In genomic region chr1:204377800-204378608, GRCh38 we compare ENCODE assay signal across 8 cellular contexts. TPM values are rescaled to one million over a fixed set of nuclear protein-coding genes. Genes with fewer than 3 reads are reported as not detected.
DNase-seq lines count a peak whose midpoint lies in the region; ATAC-seq and TF ChIP-seq lines count a peak whose summit lies in the region.

No MANE protein-coding gene starts in this region.

- H3K4me1 ChIP-seq in CD4-positive, CD25-positive, alpha-beta regulatory T cell (ENCODE audit: control insufficient read depth, insufficient read depth, low read length, poor library complexity, severe bottlenecking) = peaks cover 19% of the 10 kb centered on the region
- no peaks in the 10 kb centered on the region for H3K4me1 ChIP-seq in HEK293 (ENCODE audit: control insufficient read depth, insufficient read depth, low read length)
- peaks cover 0 to 19% (median 6%) of the 10 kb centered on the region in 3 donors for H3K4me1 ChIP-seq in gastroesophageal sphincter
- H3K4me1 ChIP-seq in aorta (ENCODE audit: control insufficient read depth in 1 of 2, insufficient read depth in 2 of 2, low read length in 2 of 2) = no peaks in the 10 kb centered on the region

- H3K9me3 Mint-ChIP-seq in CD4-positive, CD25-positive, alpha-beta regulatory T cell = no peaks in the 10 kb centered on the region
- H3K9me3 Mint-ChIP-seq in activated T-helper 1 cell treated with anti-CD3 and anti-CD28 coated beads, Interleukin-12 subunit alpha, Interleukin-12 subunit beta, Interleukin-2, Interleukin-4 antibody, amounts not matched to agents 30 ng/mL and 10 ng/mL and 1 ng/mL, durations not matched to agents 14 hours and 24 hours and 36 hours = no peaks in the 10 kb centered on the region
- H3K9me3 Mint-ChIP-seq in osteocyte (ENCODE audit: unreplicated experiment) = no peaks in the 10 kb centered on the region

- H3K36me3 ChIP-seq in CD4-positive, CD25-positive, alpha-beta regulatory T cell (ENCODE audit: control insufficient read depth, insufficient read depth, low read length) = no peaks in the 10 kb centered on the region
- H3K36me3 ChIP-seq in HEK293 (ENCODE audit: control insufficient read depth in 2 of 2, insufficient read depth in 1 of 2, low read length in 2 of 2) (no peaks in the 10 kb centered on the region), gastroesophageal sphincter (no peaks in the 10 kb centered on the region), aorta (ENCODE audit: control insufficient read depth in 1 of 2, insufficient read depth in 2 of 2, low read length in 1 of 2) (no peaks in the 10 kb centered on the region)

- no peak for TF ChIP-seq POLR2A in gastroesophageal sphincter (IDR thresholded peaks at IDR 0.05)

- POLR2A ChIA-PET in HEK293 (lab: Yijun Ruan, JAX) = interaction anchor here (0.6 to 1.4 kb wide), 7 partner anchors 9 to 215 kb away, joined by 3 to 8 read pairs (median 4); no protein-coding TSS in a partner anchor

- H3K27ac Mint-ChIP-seq in CD4-positive, CD25-positive, alpha-beta regulatory T cell = peak overlapping the region in 2 of 3 donors; percentile 43 to 70
- H3K27ac Mint-ChIP-seq in activated T-helper 1 cell treated with anti-CD3 and anti-CD28 coated beads, Interleukin-12 subunit alpha, Interleukin-12 subunit beta, Interleukin-2, Interleukin-4 antibody, amounts not matched to agents 30 ng/mL and 10 ng/mL and 1 ng/mL, durations not matched to agents 14 hours and 24 hours and 36 hours = no peak overlapping the region
- H3K27ac Mint-ChIP-seq in osteocyte (ENCODE audit: unreplicated experiment) = no peak overlapping the region

- H3K4me1 Mint-ChIP-seq in CD4-positive, CD25-positive, alpha-beta regulatory T cell = peaks cover 0 to 12% (median 5%) of the 10 kb centered on the region in 4 donors
- H3K4me1 Mint-ChIP-seq in activated T-helper 1 cell treated with anti-CD3 and anti-CD28 coated beads, Interleukin-12 subunit alpha, Interleukin-12 subunit beta, Interleukin-2, Interleukin-4 antibody, amounts not matched to agents 30 ng/mL and 10 ng/mL and 1 ng/mL, durations not matched to agents 14 hours and 24 hours and 36 hours (ENCODE audit: low read depth) = peaks cover 8% of the 10 kb centered on the region
- peaks cover 10% of the 10 kb centered on the region for H3K4me1 Mint-ChIP-seq in osteocyte (ENCODE audit: unreplicated experiment)

- no peaks in the 10 kb centered on the region for H3K36me3 Mint-ChIP-seq in CD4-positive, CD25-positive, alpha-beta regulatory T cell
- no peaks in the 10 kb centered on the region for H3K36me3 Mint-ChIP-seq in activated T-helper 1 cell treated with anti-CD3 and anti-CD28 coated beads, Interleukin-12 subunit alpha, Interleukin-12 subunit beta, Interleukin-2, Interleukin-4 antibody, amounts not matched to agents 30 ng/mL and 10 ng/mL and 1 ng/mL, durations not matched to agents 14 hours and 24 hours and 36 hours (ENCODE audit: low read depth)
- H3K36me3 Mint-ChIP-seq in osteocyte (ENCODE audit: unreplicated experiment) = no peaks in the 10 kb centered on the region

- no peak for TF ChIP-seq EP300 in gastroesophageal sphincter (IDR thresholded peaks at IDR 0.05)

- H3K9me3 ChIP-seq in CD4-positive, CD25-positive, alpha-beta regulatory T cell (ENCODE audit: control insufficient read depth in 2 of 2, low read length in 2 of 2) = no peaks in the 10 kb centered on the region
- H3K9me3 ChIP-seq in HEK293 (ENCODE audit: control insufficient read depth, insufficient read depth, low read depth, low read length) = no peaks in the 10 kb centered on the region
- H3K9me3 ChIP-seq in gastroesophageal sphincter = no peaks in the 10 kb centered on the region
- H3K9me3 ChIP-seq in aorta (ENCODE audit: control insufficient read depth, low read length) = no peaks in the 10 kb centered on the region

- DNase-seq in CD4-positive, CD25-positive, alpha-beta regulatory T cell = peak; percentile 18 to 44 (median 37)
- DNase-seq in NOMO-1 treated with DMSO at 0.1 percent for 48 hours (lab: John Stamatoyannopoulos, UW; ENCODE audit: unreplicated experiment) = peak; percentile 76
- DNase-seq in activated T-helper 1 cell treated with anti-CD3 and anti-CD28 coated beads, Interleukin-12 subunit alpha, Interleukin-12 subunit beta, Interleukin-2, Interleukin-4 antibody, amounts not matched to agents 30 ng/mL and 10 ng/mL and 1 ng/mL, durations not matched to agents 14 hours and 24 hours and 36 hours (ENCODE audit: low spot score) = peak; percentile 25
- DNase-seq in osteocyte (ENCODE audit: extremely low spot score, unreplicated experiment) = peak; percentile 77
- DNase-seq in aorta = no peak

- intact Hi-C loops in activated T-helper 1 cell treated with anti-CD3 and anti-CD28 coated beads, Interleukin-12 subunit alpha, Interleukin-12 subunit beta, Interleukin-2, Interleukin-4 antibody, amounts not matched to agents 30 ng/mL and 10 ng/mL and 1 ng/mL, durations not matched to agents 14 hours and 24 hours and 36 hours (cut with micrococcal nuclease) = loop anchor here (1.0 to 2.0 kb wide), 2 partner anchors 14 to 31 kb away; no protein-coding TSS in a partner anchor
- intact Hi-C loops in aorta (cut with DNase I) = no loop called here

- peak overlapping the region; percentile 51 for H3K4me3 ChIP-seq in CD4-positive, CD25-positive, alpha-beta regulatory T cell (ENCODE audit: low read depth, low read length)
- H3K4me3 ChIP-seq in HEK293 (ENCODE audit: low read depth, low read length) (peak overlapping the region; percentile 26), gastroesophageal sphincter (peak overlapping the region; percentile 7 to 53), aorta (ENCODE audit: low read length in 2 of 2) (peak overlapping the region; percentile 2 to 6)

- no peak for TF ChIP-seq CTCF in HEK293 (tag by site-specific recombination; IDR thresholded peaks at IDR 0.05)
- peak in 1 of 4 experiments; percentile 5 for TF ChIP-seq CTCF in gastroesophageal sphincter (IDR thresholded peaks at IDR 0.05)
- TF ChIP-seq CTCF in osteocyte (IDR thresholded peaks at IDR 0.05) = no peak

- H3K4me3 Mint-ChIP-seq in CD4-positive, CD25-positive, alpha-beta regulatory T cell = peak overlapping the region; percentile 28 to 88 (median 85)
- peak overlapping the region; percentile 82 for H3K4me3 Mint-ChIP-seq in activated T-helper 1 cell treated with anti-CD3 and anti-CD28 coated beads, Interleukin-12 subunit alpha, Interleukin-12 subunit beta, Interleukin-2, Interleukin-4 antibody, amounts not matched to agents 30 ng/mL and 10 ng/mL and 1 ng/mL, durations not matched to agents 14 hours and 24 hours and 36 hours
- H3K4me3 Mint-ChIP-seq in osteocyte (ENCODE audit: unreplicated experiment) = peak overlapping the region; percentile 74

- peak; percentile 50 to 54 for ATAC-seq in CD4-positive, CD25-positive, alpha-beta regulatory T cell (ENCODE audit: low read depth in 2 of 2)
- peak; percentile 44 for ATAC-seq in gastroesophageal sphincter
- no peak for ATAC-seq in aorta (ENCODE audit: low FRiP score)
- ATAC-seq in HG03135 (IDR thresholded peaks at IDR 0.05; ENCODE audit: unreplicated experiment) = no peak

- H3K27me3 Mint-ChIP-seq in CD4-positive, CD25-positive, alpha-beta regulatory T cell = peaks cover 26% of the 10 kb centered on the region
- peaks cover 39% of the 10 kb centered on the region for H3K27me3 Mint-ChIP-seq in activated T-helper 1 cell treated with anti-CD3 and anti-CD28 coated beads, Interleukin-12 subunit alpha, Interleukin-12 subunit beta, Interleukin-2, Interleukin-4 antibody, amounts not matched to agents 30 ng/mL and 10 ng/mL and 1 ng/mL, durations not matched to agents 14 hours and 24 hours and 36 hours (ENCODE audit: insufficient read depth)
- H3K27me3 Mint-ChIP-seq in osteocyte (ENCODE audit: unreplicated experiment) = peaks cover 48% of the 10 kb centered on the region

- H3K27me3 ChIP-seq in CD4-positive, CD25-positive, alpha-beta regulatory T cell (ENCODE audit: control insufficient read depth, insufficient read depth, low read length) = peaks cover 40% of the 10 kb centered on the region
- H3K27me3 ChIP-seq in gastroesophageal sphincter (peaks cover 62% of the 10 kb centered on the region), aorta (ENCODE audit: control insufficient read depth in 1 of 2, insufficient read depth in 2 of 2, low read length in 1 of 2) (no peaks in the 10 kb centered on the region)

- CTCF ChIA-PET in HEK293 (lab: Yijun Ruan, JAX) = interaction anchor here (0.7 to 3.1 kb wide), 9 partner anchors 11 to 215 kb away, joined by 3 to 23 read pairs (median 5); partner anchors contain the start of gene GOLT1A

- 5 to 7% methylated on average over 7 of the region's 54 CpGs for WGBS in gastroesophageal sphincter (ENCODE audit: low coverage in 1 of 2), 2 donors
- 2% methylated on average over 48 to 54 of the region's 54 CpGs for WGBS in aorta, 2 donors

- H3K27ac ChIP-seq in CD4-positive, CD25-positive, alpha-beta regulatory T cell (ENCODE audit: insufficient read depth, low read length, poor library complexity, severe bottlenecking) = no peak overlapping the region
- H3K27ac ChIP-seq in HEK293 (ENCODE audit: extremely low read depth, low read depth, low read length) (no peak overlapping the region; the same call in 1 of the 2 replicates), gastroesophageal sphincter (no peak overlapping the region), aorta (ENCODE audit: low read depth in 1 of 2, low read length in 2 of 2) (no peak overlapping the region)

TF ChIP-seq in HEK293, 187 proteins besides CTCF, POLR2A, EP300 and RAD21 (continues in another document):
- TF ChIP-seq KLF9 (tag by site-specific recombination; IDR thresholded peaks at IDR 0.05; ENCODE audit: low read depth) (no peak; the same call in 1 of the 2 replicates), IKZF3 (tag by site-specific recombination; IDR thresholded peaks at IDR 0.05) (0 out of 2 replicates have a peak, but pooled peaks have one; percentile 47), ZNF600 (tag by site-specific recombination; IDR thresholded peaks at IDR 0.05) (peak; percentile 91)

RNA-seq across cellular contexts. Expression of gene PLEKHA6, which starts 18.3 kb away (rescaled TPM):
- 0.17 TPM for total RNA-seq in CD4-positive, CD25-positive, alpha-beta regulatory T cell
- polyA plus RNA-seq in CD4-positive, CD25-positive, alpha-beta regulatory T cell = not detected
- 0.05 and 0.21 TPM in 2 replicates for total RNA-seq in activated T-helper 1 cell treated with anti-CD3 and anti-CD28 coated beads, Interleukin-12 subunit alpha, Interleukin-12 subunit beta, Interleukin-2, Interleukin-4 antibody, amounts not matched to agents 30 ng/mL and 10 ng/mL and 1 ng/mL, durations not matched to agents 14 hours and 24 hours and 36 hours
- total RNA-seq in gastroesophageal sphincter (10 to 100 TPM in 2 of 4 donors, 1 to 10 TPM in 2; 8.7 to 17.8 (median 11.4) TPM), osteocyte (0.24 and 0.26 TPM in 2 replicates), aorta (10 to 100 TPM in 1 of 2 donors, 1 to 10 TPM in 1; 3.9 to 19.6 TPM)
- 1 to 10 TPM in 1 of 2 donors, under 1 TPM in 1; 0.56 to 6.1 TPM for polyA plus RNA-seq in aorta

RNA-seq across cellular contexts. Expression of gene PPP1R15B, which starts 33.6 kb away (rescaled TPM):
- 239 TPM for total RNA-seq in CD4-positive, CD25-positive, alpha-beta regulatory T cell
- polyA plus RNA-seq in CD4-positive, CD25-positive, alpha-beta regulatory T cell = 10 to 100 TPM; 13.2 to 24.2 (median 21.1) TPM
- total RNA-seq in activated T-helper 1 cell treated with anti-CD3 and anti-CD28 coated beads, Interleukin-12 subunit alpha, Interleukin-12 subunit beta, Interleukin-2, Interleukin-4 antibody, amounts not matched to agents 30 ng/mL and 10 ng/mL and 1 ng/mL, durations not matched to agents 14 hours and 24 hours and 36 hours = 75.8 and 76.2 TPM in 2 replicates
- total RNA-seq in gastroesophageal sphincter (10 to 100 TPM; 44.4 to 53.2 (median 50.9) TPM), osteocyte (46.1 and 47.4 TPM in 2 replicates), aorta (10 to 100 TPM; 39.3 to 59.9 TPM)
- polyA plus RNA-seq in aorta = 10 to 100 TPM in 1 of 2 donors, 1 to 10 TPM in 1; 6.8 to 13.7 TPM

Comparison
In these comparisons a context has a peak if more than half of its experiments do, and no peak if none do; other contexts are left out.
1. ATAC-seq: peak in CD4-positive, CD25-positive, alpha-beta regulatory T cell (2 of 2) and gastroesophageal sphincter (single experiment); none in aorta (single experiment) and HG03135 (single experiment).
2. DNase-seq: peak in CD4-positive, CD25-positive, alpha-beta regulatory T cell (3 of 3), NOMO-1 treated with DMSO at 0.1 percent for 48 hours (single experiment), activated T-helper 1 cell treated with anti-CD3 and anti-CD28 coated beads, Interleukin-12 subunit alpha, Interleukin-12 subunit beta, Interleukin-2, Interleukin-4 antibody, amounts not matched to agents 30 ng/mL and 10 ng/mL and 1 ng/mL, durations not matched to agents 14 hours and 24 hours and 36 hours (single experiment) and osteocyte (single experiment); none in aorta (0 of 2).
3. H3K27ac Mint-ChIP-seq: peak in CD4-positive, CD25-positive, alpha-beta regulatory T cell (2 of 3); none in activated T-helper 1 cell treated with anti-CD3 and anti-CD28 coated beads, Interleukin-12 subunit alpha, Interleukin-12 subunit beta, Interleukin-2, Interleukin-4 antibody, amounts not matched to agents 30 ng/mL and 10 ng/mL and 1 ng/mL, durations not matched to agents 14 hours and 24 hours and 36 hours (single experiment) and osteocyte (single experiment).
4. Peak in every context shown above with its lines, with median percentiles within 50 percentile points of each other: H3K4me3 ChIP-seq and H3K4me3 Mint-ChIP-seq.